20 cellular contexts compared by ENCODE assay signal in the genomic region with DNA sequence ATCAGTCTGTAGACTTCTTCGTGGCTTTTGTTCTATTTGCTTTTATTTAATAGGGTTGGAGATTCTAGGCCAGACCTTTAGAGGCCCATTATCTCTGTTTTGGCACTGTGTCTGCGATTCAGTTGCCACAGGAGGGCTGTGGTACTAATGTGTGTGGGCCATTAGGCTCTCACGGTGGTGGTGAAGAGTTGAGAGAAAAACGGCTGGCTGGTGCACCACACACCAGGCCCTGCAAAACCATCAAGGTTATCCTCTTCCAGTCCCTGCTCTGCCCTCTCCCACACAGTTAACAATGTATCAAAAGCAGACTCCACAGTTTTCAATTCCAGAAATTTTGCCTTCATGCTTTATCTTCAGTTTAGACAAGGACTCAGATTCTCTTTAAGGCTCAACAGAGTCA.
A peak's percentile ranks its signal among the peaks of the same experiment; 100 is the strongest.
DNase-seq lines count a peak whose midpoint lies in the region; ATAC-seq, FAIRE-seq and TF ChIP-seq lines count a peak whose summit lies in the region.
"Had no signal": no experiment of that assay in that cellular context is flagged by ENCODE, and none has a peak within 500 bp of the region (broad histone marks: within the 10 kb centered on the region; RNA-seq: fewer than 3 reads in every experiment).

No MANE protein-coding gene starts in this region.

- CTCF ChIA-PET in OCI-LY7 (lab: Charles Lee; ENCODE audit: unreplicated experiment): no interaction called here

- POLR2A ChIA-PET in OCI-LY7 (lab: Charles Lee): interaction anchor here (4.6 kb wide), 1 partner anchor 11 kb away, joined by 20 read pairs; no protein-coding TSS in a partner anchor

- H3K4me3 ChIP-seq in BE2C (ENCODE audit: low read depth, low read length) (no peak overlapping the region), OCI-LY7 (ENCODE audit: low read depth, low read length, poor library complexity, severe bottlenecking) (no peak overlapping the region)
- H3K4me3 ChIP-seq: GM23248, SJSA1 had no signal

- H3K9me2 ChIP-seq in OCI-LY7 (ENCODE audit: insufficient read depth, low read length): no peaks in the 10 kb centered on the region; the same call in 1 of the 2 replicates

- no peaks in the 10 kb centered on the region for H4K20me1 ChIP-seq in OCI-LY7 (ENCODE audit: insufficient read depth, low read length)

- peak overlapping the region; percentile 46; the same call in 1 of the 2 replicates for H3K4me2 ChIP-seq in OCI-LY7 (ENCODE audit: low read length)

- DNase-seq in BE2C: peak; percentile 16
- DNase-seq in OCI-LY7 (ENCODE audit: low spot score): no peak
- no peak for DNase-seq in NCI-H1048 (lab: John Stamatoyannopoulos, UW)
- DNase-seq in RCC 7860 (ENCODE audit: low spot score): no peak
- DNase-seq in activated CD4-positive, alpha-beta T cell treated with anti-CD3 and anti-CD28 coated beads for 1 hour: no peak
- DNase-seq: CD4-positive, CD25-positive, alpha-beta regulatory T cell; DMS153; GDM1; GM23248; HCEC 1CT; NCI-H1105; NCI-H1694; NCI-H2107; NCI-H226; NCI-H524 had no signal

- no peaks in the 10 kb centered on the region for H3K9me3 ChIP-seq in BE2C
- no peaks in the 10 kb centered on the region for H3K9me3 ChIP-seq in OCI-LY7 (ENCODE audit: low read length)
- H3K9me3 ChIP-seq: SJSA1 had no signal

- H3K36me3 ChIP-seq in BE2C (no peaks in the 10 kb centered on the region), OCI-LY7 (ENCODE audit: insufficient read depth, low read length) (no peaks in the 10 kb centered on the region)
- H3K36me3 ChIP-seq: SJSA1 had no signal

- H3K27ac ChIP-seq in OCI-LY7 (ENCODE audit: low read depth, low read length, poor library complexity, severe bottlenecking): peak overlapping the region; percentile 11
- H3K27ac ChIP-seq: GM23248, SJSA1 had no signal

- H3K27me3 ChIP-seq in BE2C: no peaks in the 10 kb centered on the region
- H3K27me3 ChIP-seq: SJSA1 had no signal

- ATAC-seq in GM19395 (IDR thresholded peaks at IDR 0.05; ENCODE audit: unreplicated experiment) (peak; percentile 3), HG03103 (IDR thresholded peaks at IDR 0.05; ENCODE audit: low read depth, unreplicated experiment) (peak; percentile 4), HG03520 (IDR thresholded peaks at IDR 0.05; ENCODE audit: unreplicated experiment) (no peak)
- ATAC-seq: Panc1 had no signal

- H3K4me1 ChIP-seq in BE2C (peaks cover 2% of the 10 kb centered on the region; the same call in 1 of the 2 replicates), OCI-LY7 (ENCODE audit: insufficient read depth, low read length, poor library complexity, severe bottlenecking) (peaks cover 50% of the 10 kb centered on the region)
- H3K4me1 ChIP-seq: SJSA1 had no signal

- TF ChIP-seq CTCF in BE2C (IDR thresholded peaks at IDR 0.05; ENCODE audit: low read depth, low read length) (no peak), OCI-LY7 (conservative IDR thresholded peaks at IDR 0.05; ENCODE audit: low read length) (no peak)

- no peak for FAIRE-seq in RCC 7860 (lab: Jason Lieb, UNC)

- intact Hi-C loops in OCI-LY7 (cut with micrococcal nuclease; ENCODE audit: unreplicated experiment): no loop called here

- BruUV-seq in OCI-LY7 (replicated peaks; lab: Mats Ljungman, UMichigan): no TSS peak

- H3K79me2 ChIP-seq in OCI-LY7 (ENCODE audit: insufficient read depth, low read depth, low read length): no peaks in the 10 kb centered on the region

- H2AFZ ChIP-seq in OCI-LY7 (ENCODE audit: low read length): peak overlapping the region; percentile 74; the same call in 1 of the 2 replicates
- H2AFZ ChIP-seq: GM23248 had no signal
